In the genomic region with DNA sequence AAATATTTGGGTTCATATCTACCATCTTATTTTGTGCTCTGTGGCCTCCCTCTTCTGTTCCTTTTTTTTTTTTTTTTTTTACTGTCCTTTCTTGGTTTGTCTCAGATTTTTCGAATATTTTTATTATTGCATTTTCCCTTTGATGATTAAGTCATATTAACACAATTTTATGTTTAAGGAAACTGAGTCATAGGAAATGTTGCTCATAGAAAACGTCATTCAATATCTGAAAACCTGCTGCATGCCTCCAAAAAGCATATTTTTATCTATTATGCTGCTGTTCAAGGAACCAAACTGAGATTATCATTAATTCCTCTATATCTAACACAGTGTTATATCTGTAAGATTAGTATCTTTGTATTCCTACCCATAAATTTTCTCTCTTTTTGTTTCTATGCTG, we compare ENCODE assay signal across 24 cellular contexts.
"Had no signal": no experiment of that assay in that cellular context is flagged by ENCODE, and none has a peak within 500 bp of the region (broad histone marks: within the 10 kb centered on the region; RNA-seq: fewer than 3 reads in every experiment).

No MANE protein-coding gene starts in this region.

- H3K9me3 Mint-ChIP-seq: nephron; neural progenitor cell; stimulated activated memory B cell treated with anti-CD40 and anti-IgM and Interleukin-4, amounts not matched to agents 10 μg/mL and 1 μg/mL and 100 μg/mL, for 72 hours; stimulated activated naive CD8-positive, alpha-beta T cell treated with anti-CD3 and anti-CD28 coated beads, Interleukin-15, amount 100 ng/mL, for 72 hours had no signal

- H3K27me3 Mint-ChIP-seq: naive thymus-derived CD4-positive, alpha-beta T cell; stimulated activated memory B cell treated with anti-CD40 and anti-IgM and Interleukin-4, amounts not matched to agents 10 μg/mL and 1 μg/mL and 100 μg/mL, for 72 hours; stimulated activated naive CD8-positive, alpha-beta T cell treated with anti-CD3 and anti-CD28 coated beads, Interleukin-15, amount 100 ng/mL, for 72 hours had no signal

- H3K4me1 Mint-ChIP-seq: naive thymus-derived CD4-positive, alpha-beta T cell; natural killer cell; neural progenitor cell; stimulated activated memory B cell treated with anti-CD40 and anti-IgM and Interleukin-4, amounts not matched to agents 10 μg/mL and 1 μg/mL and 100 μg/mL, for 72 hours; stimulated activated naive CD8-positive, alpha-beta T cell treated with anti-CD3 and anti-CD28 coated beads, Interleukin-15, amount 100 ng/mL, for 72 hours had no signal

- H3K4me3 Mint-ChIP-seq: naive thymus-derived CD4-positive, alpha-beta T cell; natural killer cell; nephron; neural progenitor cell; stimulated activated memory B cell treated with anti-CD40 and anti-IgM and Interleukin-4, amounts not matched to agents 10 μg/mL and 1 μg/mL and 100 μg/mL, for 72 hours; stimulated activated naive CD8-positive, alpha-beta T cell treated with anti-CD3 and anti-CD28 coated beads, Interleukin-15, amount 100 ng/mL, for 72 hours had no signal

- FAIRE-seq: pancreas, small intestine, urothelium cell line had no signal

- H3K27ac Mint-ChIP-seq: naive thymus-derived CD4-positive, alpha-beta T cell; natural killer cell; nephron; neural progenitor cell; stimulated activated memory B cell treated with anti-CD40 and anti-IgM and Interleukin-4, amounts not matched to agents 10 μg/mL and 1 μg/mL and 100 μg/mL, for 72 hours; stimulated activated naive CD8-positive, alpha-beta T cell treated with anti-CD3 and anti-CD28 coated beads, Interleukin-15, amount 100 ng/mL, for 72 hours had no signal

- H3K36me3 Mint-ChIP-seq: naive thymus-derived CD4-positive, alpha-beta T cell; natural killer cell; neural progenitor cell; stimulated activated memory B cell treated with anti-CD40 and anti-IgM and Interleukin-4, amounts not matched to agents 10 μg/mL and 1 μg/mL and 100 μg/mL, for 72 hours had no signal

- DNase-seq: naive thymus-derived CD4-positive, alpha-beta T cell; natural killer cell; pancreas; right cardiac atrium; right lobe of liver; sigmoid colon; small intestine; stimulated activated CD4-positive, alpha-beta T cell treated with anti-CD3 and anti-CD28 coated beads, Interleukin-15, amount 100 ng/mL, for 24 hours; stimulated activated CD4-positive, alpha-beta T cell treated with anti-CD3 and anti-CD28 coated beads, Interleukin-2, amount 100 ng/mL, for 24 hours; stimulated activated CD4-positive, alpha-beta T cell treated with anti-CD3 and anti-CD28 coated beads, Interleukin-2, amount 100 ng/mL, for 48 hours; stimulated activated CD4-positive, alpha-beta T cell treated with anti-CD3 and anti-CD28 coated beads, Interleukin-4, amount 100 ng/mL, for 4 hours; stimulated activated CD8-positive, alpha-beta memory T cell treated with anti-CD3 and anti-CD28 coated beads, Interleukin-4, amount 100 ng/mL, for 48 hours; stimulated activated naive CD4-positive, alpha-beta T cell; stimulated activated naive CD8-positive, alpha-beta T cell treated with anti-CD3 and anti-CD28 coated beads, Interleukin-15, amount 100 ng/mL, for 72 hours; stimulated activated naive CD8-positive, alpha-beta T cell treated with anti-CD3 and anti-CD28 coated beads, Interleukin-15, Interleukin-2, amounts not matched to agents 100 U/mL and 50 U/mL, for 24 hours; substantia nigra; testis; tibial artery; transverse colon; upper lobe of left lung had no signal
